Comparison of ENCODE assay signal across 30 cellular contexts in genomic region chr12:102008615-102009126, GRCh38.
"Had no signal": no experiment of that assay in that cellular context is flagged by ENCODE, and none has a peak within 500 bp of the region (broad histone marks: within the 10 kb centered on the region; RNA-seq: fewer than 3 reads in every experiment).

No MANE protein-coding gene starts in this region.

- H3K4me3 ChIP-seq: neural progenitor cell, ovary, psoas muscle, skin epidermis, smooth muscle cell, spleen, stomach, thoracic aorta, thyroid gland, tibial nerve, upper lobe of left lung, vagina had no signal

- H3K27ac Mint-ChIP-seq: natural killer cell; nephron; neural progenitor cell; progenitor cell of endocrine pancreas; stimulated activated naive B cell treated with anti-CD40 and anti-IgM and Interleukin-4, amounts not matched to agents 10 μg/mL and 1 μg/mL and 100 μg/mL, for 72 hours; stimulated activated naive CD8-positive, alpha-beta T cell treated with anti-CD3 and anti-CD28 coated beads, Interleukin-15, Interleukin-2, amounts not matched to agents 100 ng/mL and 50 ng/mL, for 24 hours had no signal

- H3K4me3 Mint-ChIP-seq: natural killer cell; nephron; neural progenitor cell; stimulated activated naive B cell treated with anti-CD40 and anti-IgM and Interleukin-4, amounts not matched to agents 10 μg/mL and 1 μg/mL and 100 μg/mL, for 72 hours; stimulated activated naive CD8-positive, alpha-beta T cell treated with anti-CD3 and anti-CD28 coated beads, Interleukin-15, Interleukin-2, amounts not matched to agents 100 ng/mL and 50 ng/mL, for 24 hours had no signal

- H3K9me3 Mint-ChIP-seq: natural killer cell; nephron; neural progenitor cell; stimulated activated naive B cell treated with anti-CD40 and anti-IgM and Interleukin-4, amounts not matched to agents 10 μg/mL and 1 μg/mL and 100 μg/mL, for 72 hours; stimulated activated naive CD8-positive, alpha-beta T cell treated with anti-CD3 and anti-CD28 coated beads, Interleukin-15, Interleukin-2, amounts not matched to agents 100 ng/mL and 50 ng/mL, for 24 hours had no signal

- H3K36me3 Mint-ChIP-seq: natural killer cell, neural progenitor cell had no signal

- DNase-seq: natural killer cell; occipital lobe; ovary; posterior cingulate gyrus; psoas muscle; right cardiac atrium; spleen; stimulated activated CD4-positive, alpha-beta T cell treated with anti-CD3 and anti-CD28 coated beads, Interleukin-12 subunit alpha, Interleukin-12 subunit beta, amount 100 ng/mL, for 4 hours; stimulated activated CD4-positive, alpha-beta T cell treated with anti-CD3 and anti-CD28 coated beads, Interleukin-1b, Interleukin-23, amount 100 ng/mL, for 48 hours; stimulated activated CD4-positive, alpha-beta T cell treated with anti-CD3 and anti-CD28 coated beads, Interleukin-4, amount 100 ng/mL, for 1 hour; stimulated activated CD4-positive, alpha-beta T cell treated with anti-CD3 and anti-CD28 coated beads, Interleukin-4, amount 100 ng/mL, for 4 hours; stimulated activated CD8-positive, alpha-beta memory T cell treated with anti-CD3 and anti-CD28 coated beads, Interleukin-4, amount 100 ng/mL, for 48 hours; stimulated activated naive B cell treated with anti-CD40 and anti-IgM and Interleukin-4, amounts not matched to agents 10 μg/mL and 1 μg/mL and 100 μg/mL, for 72 hours; stimulated activated naive CD4-positive, alpha-beta T cell treated with Interleukin-2 at 50 U/mL for 16 hours; stomach; thyroid gland; trophoblast cell; upper lobe of left lung had no signal

- H3K4me1 ChIP-seq: psoas muscle, stomach, thyroid gland, tibial nerve, upper lobe of left lung, vagina had no signal

- FAIRE-seq: urothelium cell line had no signal

- H3K27me3 ChIP-seq: neural progenitor cell, ovary, spleen, stomach, thyroid gland, tibial nerve, upper lobe of left lung, vagina had no signal

- H3K4me1 Mint-ChIP-seq: nephron, neural progenitor cell had no signal

- H3K9me3 ChIP-seq: ovary, psoas muscle, spleen, stomach, thoracic aorta, thyroid gland, tibial nerve, upper lobe of left lung, vagina had no signal

- H3K27ac ChIP-seq: neural progenitor cell, ovary, parathyroid adenoma, psoas muscle, skin epidermis, spleen, stomach, thoracic aorta, thyroid gland, tibial nerve, upper lobe of left lung, vagina had no signal

- H3K27me3 Mint-ChIP-seq: stimulated activated naive B cell treated with anti-CD40 and anti-IgM and Interleukin-4, amounts not matched to agents 10 μg/mL and 1 μg/mL and 100 μg/mL, for 72 hours; stimulated activated naive CD8-positive, alpha-beta T cell treated with anti-CD3 and anti-CD28 coated beads, Interleukin-15, Interleukin-2, amounts not matched to agents 100 ng/mL and 50 ng/mL, for 24 hours had no signal

- ATAC-seq: natural killer cell; psoas muscle; right cardiac atrium; sciatic nerve; stimulated activated naive B cell treated with anti-CD40 and anti-IgM and Interleukin-4, amounts not matched to agents 10 μg/mL and 1 μg/mL and 100 μg/mL, for 72 hours had no signal

- H3K9ac ChIP-seq: neural progenitor cell, parathyroid adenoma had no signal

- H3K36me3 ChIP-seq: neural progenitor cell, ovary, thyroid gland, vagina had no signal
